10 cellular contexts compared by ENCODE assay signal in genomic region chr9:10855847-10856246, GRCh38.
DNase-seq lines count a peak whose midpoint lies in the region; ATAC-seq, FAIRE-seq and TF ChIP-seq lines count a peak whose summit lies in the region.
"Had no signal": no experiment of that assay in that cellular context is flagged by ENCODE, and none has a peak within 500 bp of the region (broad histone marks: within the 10 kb centered on the region; RNA-seq: fewer than 3 reads in every experiment).

No MANE protein-coding gene starts in this region.

- H3K79me2 ChIP-seq in H1 (ENCODE audit: control insufficient read depth in 1 of 2, insufficient read depth in 2 of 2, low read length in 2 of 2) = no peaks in the 10 kb centered on the region

- H3K27me3 ChIP-seq in H1 (replicated peaks in 1 of 4; ENCODE audit: control insufficient read depth in 3 of 4, extremely low read depth in 1 of 4, insufficient read depth in 3 of 4, low read length in 3 of 4) (no peaks in the 10 kb centered on the region), neuron (ENCODE audit: insufficient read depth, low read length) (no peaks in the 10 kb centered on the region)

- POLR2A ChIA-PET in H1 (lab: Charles Lee; ENCODE audit: partially characterized antibody) = interaction anchor here (0.6 kb wide), 1 partner anchor 444 kb away, joined by 3 read pairs; no protein-coding TSS in a partner anchor

- H4K20me1 ChIP-seq in H1 (replicated peaks in 1 of 2; ENCODE audit: control insufficient read depth in 1 of 2, insufficient read depth in 2 of 2, low read length in 2 of 2) = no peaks in the 10 kb centered on the region

- H3K9me3 ChIP-seq in H1 (ENCODE audit: insufficient read depth in 2 of 2, low read depth in 1 of 2, low read length in 1 of 2) (no peaks in the 10 kb centered on the region), neuron (ENCODE audit: low read length) (no peaks in the 10 kb centered on the region)

- peak in 2 of 3 experiments; percentile 60 to 85; a peak in 3 of 4 replicates for TF ChIP-seq CTCF in H1 (IDR thresholded peaks at IDR 0.05; ENCODE audit: control extremely low read depth in 1 of 3, insufficient read depth in 1 of 3, low read depth in 1 of 3, low read length in 3 of 3)

- no peak overlapping the region for H3K4ac ChIP-seq in H1 (replicated peaks; ENCODE audit: insufficient read length, low read depth, low read length)

- H3K79me1 ChIP-seq in H1 (ENCODE audit: low read depth, low read length) = no peaks in the 10 kb centered on the region

- H3K4me2 ChIP-seq in H1 (ENCODE audit: insufficient read depth in 1 of 2, low read depth in 2 of 2, low read length in 2 of 2) = no peak overlapping the region

- CTCF ChIA-PET in H1 (lab: Charles Lee; ENCODE audit: partially characterized antibody) = interaction anchor here (0.8 to 2.6 kb wide), 18 partner anchors 9 to 1473 kb away, joined by 3 to 14 read pairs (median 3); no protein-coding TSS in a partner anchor

- DNase-seq in DMS 273 (lab: John Stamatoyannopoulos, UW; ENCODE audit: unreplicated experiment) (peak; percentile 54), DMS 273 treated with DMSO at 0.1 percent for 48 hours (lab: John Stamatoyannopoulos, UW) (no peak), NCI-H774 (lab: John Stamatoyannopoulos, UW) (peak; percentile 4), H1 (ENCODE audit: low read depth in 1 of 2, low spot score in 2 of 2) (no peak), GM19239 (ENCODE audit: insufficient read length, low spot score) (no peak)
- DNase-seq: SIG-M5 had no signal

- H2BK120ac ChIP-seq in H1 (replicated peaks; ENCODE audit: low read depth, low read length) = no peak overlapping the region

- no peaks in the 10 kb centered on the region for H3K23me2 ChIP-seq in H1 (ENCODE audit: low read depth, low read length)

- ATAC-seq in HG02610 (IDR thresholded peaks at IDR 0.05; ENCODE audit: unreplicated experiment) = no peak
- no peak for ATAC-seq in HG03025 (IDR thresholded peaks at IDR 0.05; ENCODE audit: low FRiP score, unreplicated experiment)

- no peak overlapping the region for H3K23ac ChIP-seq in H1 (ENCODE audit: insufficient read length)

- H2BK5ac ChIP-seq in H1 (ENCODE audit: low read depth, low read length) = no peak overlapping the region

- no peak overlapping the region for H2BK15ac ChIP-seq in H1 (ENCODE audit: low read length)

- H2BK20ac ChIP-seq in H1 (ENCODE audit: low read length) = no peak overlapping the region

- TF ChIP-seq EP300 in H1 (IDR thresholded peaks at IDR 0.05; ENCODE audit: borderline replicate concordance in 1 of 2, low read depth in 2 of 2, low read length in 2 of 2) = no peak

- 65% methylated on average over 1 of the region's 1 CpG; no CpG with 5 or more reads in 1 of the 2 experiments for WGBS in H1 (ENCODE audit: extremely low coverage in 1 of 2, insufficient coverage in 1 of 2, insufficient read length in 1 of 2, insufficient replicate concordance in 2 of 2, low coverage in 1 of 2, low lambda C conversion rate in 2 of 2, missing lambda C conversion rate in 1 of 2), 2 experiments

- TF ChIP-seq POLR2A in H1 (IDR thresholded peaks at IDR 0.05; ENCODE audit: control extremely low read depth in 1 of 2, low read depth in 2 of 2, low read length in 2 of 2) = no peak

- H2BK12ac ChIP-seq in H1 (ENCODE audit: low read depth, low read length) = no peak overlapping the region

- H2AK5ac ChIP-seq in H1 (ENCODE audit: low read depth, low read length) = no peak overlapping the region

- H3K56ac ChIP-seq in H1 (replicated peaks; ENCODE audit: insufficient read length, low read depth, low read length) = no peak overlapping the region

- H3K14ac ChIP-seq in H1 (ENCODE audit: insufficient read length) = no peak overlapping the region

- no peaks in the 10 kb centered on the region for H3K4me1 ChIP-seq in H1 (replicated peaks in 1 of 4; ENCODE audit: control insufficient read depth in 3 of 4, insufficient read depth in 4 of 4, low read length in 3 of 4)
- no peaks in the 10 kb centered on the region for H3K4me1 ChIP-seq in neuron (ENCODE audit: insufficient read depth, low read length)

- H3K4me3 ChIP-seq in H1 (ENCODE audit: extremely low read depth in 1 of 4, insufficient read depth in 2 of 4, low read depth in 3 of 4, low read length in 4 of 4) = no peak overlapping the region
- H3K4me3 ChIP-seq in neuron (ENCODE audit: low read length) = no peak overlapping the region

- H2AFZ ChIP-seq in H1 (ENCODE audit: low read length) (no peak overlapping the region), neuron (ENCODE audit: low read depth, low read length) (peak overlapping the region; percentile 38)

- H3K18ac ChIP-seq in H1 (ENCODE audit: extremely low read depth, low read length) = no peak overlapping the region

- H4K8ac ChIP-seq in H1 (ENCODE audit: extremely low read depth, insufficient read depth, low read length) = no peak overlapping the region

- H4K91ac ChIP-seq in H1 (replicated peaks; ENCODE audit: insufficient read length, low read length) = no peak overlapping the region

- H3K36me3 ChIP-seq in H1 (ENCODE audit: control insufficient read depth in 2 of 4, insufficient read depth in 4 of 4, low read length in 3 of 4) = no peaks in the 10 kb centered on the region
- no peaks in the 10 kb centered on the region for H3K36me3 ChIP-seq in neuron (ENCODE audit: insufficient read depth, low read length)

- H3K9ac ChIP-seq in H1 (replicated peaks in 1 of 4; ENCODE audit: extremely low read depth in 1 of 4, low read depth in 3 of 4, low read length in 3 of 4) = no peak overlapping the region

- no peak overlapping the region for H3K27ac ChIP-seq in H1 (ENCODE audit: low read depth, low read length)

- H4K5ac ChIP-seq in H1 (ENCODE audit: insufficient read length, low read depth, low read length) = no peak overlapping the region

- TF ChIP-seq RAD21 in H1 (IDR thresholded peaks at IDR 0.05 in 1 of 2, conservative IDR thresholded peaks at IDR 0.05 in 1 of 2; ENCODE audit: low read depth in 2 of 2, low read length in 2 of 2) = peak; percentile 77 to 79

- no peak for FAIRE-seq in H1 (lab: Jason Lieb, UNC)
- no peak for FAIRE-seq in GM19239 (lab: Jason Lieb, UNC)
- FAIRE-seq: A204.1 had no signal

TF ChIP-seq in H1, 55 proteins besides CTCF, POLR2A, EP300 and RAD21:
- TF ChIP-seq BRCA1 (IDR thresholded peaks at IDR 0.05; ENCODE audit: low read depth, low read length) = no peak

Comparison
In these comparisons a context has a peak if more than half of its experiments do, and no peak if none do; other contexts are left out.
1. DNase-seq: peak in DMS 273 (single experiment) and NCI-H774 (single experiment); none in DMS 273 treated with DMSO at 0.1 percent for 48 hours (single experiment), H1 (0 of 2) and GM19239 (single experiment).